In genomic region chr3:24002129-24002528, GRCh38 we compare ENCODE assay signal across 18 cellular contexts. TPM values are rescaled to one million over a fixed set of nuclear protein-coding genes. Genes with fewer than 3 reads are reported as not detected.
DNase-seq lines count a peak whose midpoint lies in the region; ATAC-seq, FAIRE-seq and TF ChIP-seq lines count a peak whose summit lies in the region.
"Had no signal": no experiment of that assay in that cellular context is flagged by ENCODE, and none has a peak within 500 bp of the region (broad histone marks: within the 10 kb centered on the region; RNA-seq: fewer than 3 reads in every experiment).

No MANE protein-coding gene starts in this region.

- no peaks in the 10 kb centered on the region for H3K27me3 ChIP-seq in thoracic aorta (replicated peaks; ENCODE audit: insufficient read depth)

- H3K4me1 ChIP-seq in HEK293 (ENCODE audit: control insufficient read depth, insufficient read depth, low read length): no peaks in the 10 kb centered on the region
- H3K4me1 ChIP-seq in thoracic aorta (ENCODE audit: control insufficient read depth in 1 of 2, low read depth in 2 of 2): peaks cover 0 to 7% of the 10 kb centered on the region in 2 donors

- H3K4me3 ChIP-seq in HEK293 (ENCODE audit: low read depth, low read length) (no peak overlapping the region), thoracic aorta (no peak overlapping the region)
- H3K4me3 ChIP-seq: HAP-1 had no signal

- peak overlapping the region; percentile 7 for H3K4me3 Mint-ChIP-seq in endothelial cell (ENCODE audit: unreplicated experiment)
- H3K4me3 Mint-ChIP-seq: CD4-positive, alpha-beta memory T cell had no signal

- DNase-seq in endothelial cell (ENCODE audit: low spot score): no peak
- DNase-seq in thoracic aorta (ENCODE audit: low spot score): no peak
- no peak for DNase-seq in A172 (ENCODE audit: low spot score)
- no peak for DNase-seq in D721Med (ENCODE audit: insufficient read length, low spot score)
- DNase-seq: 8988T; C1 segment of cervical spinal cord; Calu3; CD4-positive, alpha-beta memory T cell; COR-L47; DMS153; DND-41; GOT3 had no signal

- H3K9me3 ChIP-seq in HEK293 (ENCODE audit: control insufficient read depth, insufficient read depth, low read depth, low read length) (no peaks in the 10 kb centered on the region), thoracic aorta (no peaks in the 10 kb centered on the region)
- H3K9me3 ChIP-seq: HAP-1 had no signal

- H3K27ac Mint-ChIP-seq in endothelial cell (ENCODE audit: unreplicated experiment): no peak overlapping the region
- H3K27ac Mint-ChIP-seq: CD4-positive, alpha-beta memory T cell had no signal

- no peak for TF ChIP-seq CTCF in HEK293 (tag by site-specific recombination; IDR thresholded peaks at IDR 0.05)
- TF ChIP-seq CTCF in endothelial cell (IDR thresholded peaks at IDR 0.05; ENCODE audit: unreplicated experiment): no peak
- no peak for TF ChIP-seq CTCF in thoracic aorta (IDR thresholded peaks at IDR 0.05)
- no peak for TF ChIP-seq CTCF in D721Med (IDR thresholded peaks at IDR 0.05; ENCODE audit: insufficient read depth, missing control alignments)

- H3K27ac ChIP-seq in HEK293 (ENCODE audit: extremely low read depth, low read depth, low read length) (no peak overlapping the region), thoracic aorta (peak overlapping the region; percentile 54 to 63)

- no peaks in the 10 kb centered on the region for H3K36me3 Mint-ChIP-seq in endothelial cell (ENCODE audit: low read depth, unreplicated experiment)

- ATAC-seq in thoracic aorta (ENCODE audit: insufficient number of reproducible peaks, low FRiP score, low read depth): no peak
- ATAC-seq in HG02885 (IDR thresholded peaks at IDR 0.05; ENCODE audit: poor library complexity, unreplicated experiment): no peak

- peaks cover 6% of the 10 kb centered on the region for H3K4me1 Mint-ChIP-seq in endothelial cell (ENCODE audit: unreplicated experiment)

- FAIRE-seq in D721Med (lab: Jason Lieb, UNC): no peak
- FAIRE-seq: G401.6, GM12892, H54 had no signal

- CTCF ChIA-PET in HEK293 (lab: Yijun Ruan, JAX): interaction anchor here (0.9 kb wide), 1 partner anchor 10 kb away, joined by 3 read pairs; no protein-coding TSS in a partner anchor

- no peaks in the 10 kb centered on the region for H3K36me3 ChIP-seq in HEK293 (ENCODE audit: control insufficient read depth in 2 of 2, insufficient read depth in 1 of 2, low read length in 2 of 2)
- no peaks in the 10 kb centered on the region for H3K36me3 ChIP-seq in thoracic aorta
- H3K36me3 ChIP-seq: HAP-1 had no signal

- H3K9me3 Mint-ChIP-seq in endothelial cell (ENCODE audit: unreplicated experiment): no peaks in the 10 kb centered on the region

- POLR2A ChIA-PET in HEK293 (lab: Yijun Ruan, JAX): no interaction called here

- H3K27me3 Mint-ChIP-seq in endothelial cell (ENCODE audit: unreplicated experiment): peaks cover 2% of the 10 kb centered on the region

TF ChIP-seq in HEK293, 187 proteins besides CTCF, POLR2A, EP300 and RAD21:
- TF ChIP-seq ZNF596 (tag by site-specific recombination; IDR thresholded peaks at IDR 0.05) (peak; percentile 75), ZNF121 (tag by site-specific recombination; IDR thresholded peaks at IDR 0.05) (no peak), ZNF202 (tag by site-specific recombination; IDR thresholded peaks at IDR 0.05; ENCODE audit: borderline replicate concordance) (no peak), ZNF311 (tag by site-specific recombination; IDR thresholded peaks at IDR 0.05; ENCODE audit: borderline replicate concordance) (0 out of 2 replicates have a peak, but pooled peaks have one; percentile 65), ZSCAN4 (tag by site-specific recombination; IDR thresholded peaks at IDR 0.05) (peak; percentile 88), ZNF747 (tag by site-specific recombination; IDR thresholded peaks at IDR 0.05) (no peak), IKZF3 (tag by site-specific recombination; IDR thresholded peaks at IDR 0.05) (no peak), ZBTB6 (tag by site-specific recombination; IDR thresholded peaks at IDR 0.05) (peak; percentile 13; the same call in 1 of the 2 replicates)

RNA-seq across cellular contexts. Expression of gene NR1D2, which starts 57.0 kb away (rescaled TPM):
- total RNA-seq in endothelial cell (ENCODE audit: unreplicated experiment): 17.2 TPM
- 10 to 100 TPM; 33.0 to 41.6 TPM for total RNA-seq in thoracic aorta
- total RNA-seq in A172 (2014; rRNA removed; shearing (Covaris generic)): 27.6 and 35.2 TPM in 2 replicates
